Comparison of ENCODE assay signal across 26 cellular contexts in the genomic region with DNA sequence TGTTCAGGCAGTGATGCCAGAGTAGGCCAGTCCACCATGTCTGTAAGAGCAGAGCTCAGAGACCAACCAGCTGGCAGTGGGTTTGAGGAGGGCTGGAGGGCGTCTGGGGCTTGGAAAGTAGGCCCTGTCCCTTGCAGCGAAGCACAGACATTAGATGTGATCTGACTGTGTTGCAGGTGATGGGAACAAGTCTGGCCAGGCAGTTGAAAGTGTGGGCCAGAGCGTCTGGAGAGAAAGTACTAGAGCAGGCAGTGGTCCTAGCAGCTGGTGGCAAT. TPM values are rescaled to one million over a fixed set of nuclear protein-coding genes. Genes with fewer than 3 reads are reported as not detected.
"Had no signal": no experiment of that assay in that cellular context is flagged by ENCODE, and none has a peak within 500 bp of the region (broad histone marks: within the 10 kb centered on the region; RNA-seq: fewer than 3 reads in every experiment).

No MANE protein-coding gene starts in this region.

- H3K27me3 Mint-ChIP-seq: activated B cell treated with CpG ODN at 0.5 μM for 24 hours, T-helper 17 cell had no signal

- H3K4me3 ChIP-seq: cardiac muscle cell, smooth muscle cell, tibial artery had no signal

- FAIRE-seq: islet of Langerhans had no signal

- H3K27ac Mint-ChIP-seq: activated B cell treated with CpG ODN at 0.5 μM for 24 hours; activated CD4-positive, alpha-beta memory T cell treated with anti-CD3 and anti-CD28 coated beads, Interleukin-2, amount 10 ng/mL, durations not matched to agents 7 days and 5 days; activated naive CD4-positive, alpha-beta T cell treated with anti-CD3 and anti-CD28 coated beads for 36 hours; activated naive CD8-positive, alpha-beta T cell treated with anti-CD3 and anti-CD28 coated beads, Interleukin-2, amount 10 ng/mL, durations not matched to agents 7 days and 5 days; activated T-cell treated with anti-CD3 and anti-CD28 coated beads, Interleukin-2, amount 50 U/mL, for 72 hours; T-helper 17 cell had no signal

- H3K27ac ChIP-seq: cardiac muscle cell, tibial artery had no signal

- H3K4me1 ChIP-seq: tibial artery had no signal

- H3K36me3 Mint-ChIP-seq: activated naive CD8-positive, alpha-beta T cell treated with anti-CD3 and anti-CD28 coated beads, Interleukin-2, amount 10 ng/mL, durations not matched to agents 7 days and 5 days had no signal

- H3K27me3 ChIP-seq: cardiac muscle cell, tibial artery had no signal

- ATAC-seq: activated T-cell treated with anti-CD3 and anti-CD28 coated beads, Interleukin-2, amount 50 U/mL, for 72 hours; left cardiac atrium; sciatic nerve; T-helper 17 cell had no signal

- H3K9me3 Mint-ChIP-seq: activated B cell treated with CpG ODN at 0.5 μM for 24 hours; activated CD4-positive, alpha-beta memory T cell treated with anti-CD3 and anti-CD28 coated beads, Interleukin-2, amount 10 ng/mL, durations not matched to agents 7 days and 5 days; activated naive CD8-positive, alpha-beta T cell treated with anti-CD3 and anti-CD28 coated beads, Interleukin-2, amount 10 ng/mL, durations not matched to agents 7 days and 5 days; activated T-cell treated with anti-CD3 and anti-CD28 coated beads, Interleukin-2, amount 50 U/mL, for 72 hours; neural crest cell had no signal

- H3K4me3 Mint-ChIP-seq: activated B cell treated with CpG ODN at 0.5 μM for 24 hours; activated CD4-positive, alpha-beta memory T cell treated with anti-CD3 and anti-CD28 coated beads, Interleukin-2, amount 10 ng/mL, durations not matched to agents 7 days and 5 days; activated naive CD4-positive, alpha-beta T cell treated with anti-CD3 and anti-CD28 coated beads for 36 hours; activated naive CD8-positive, alpha-beta T cell treated with anti-CD3 and anti-CD28 coated beads, Interleukin-2, amount 10 ng/mL, durations not matched to agents 7 days and 5 days; activated T-cell treated with anti-CD3 and anti-CD28 coated beads, Interleukin-2, amount 50 U/mL, for 72 hours; neural crest cell; T-helper 17 cell had no signal

- H3K4me1 Mint-ChIP-seq: T-helper 17 cell had no signal

- DNase-seq: activated B cell treated with CpG ODN at 0.5 μM for 24 hours; activated CD4-positive, alpha-beta memory T cell treated with anti-CD3 and anti-CD28 coated beads, Interleukin-2, amount 10 ng/mL, durations not matched to agents 7 days and 5 days; activated CD4-positive, alpha-beta T cell treated with anti-CD3 and anti-CD28 coated beads for 48 hours; activated effector memory CD4-positive, alpha-beta T cell treated with Interleukin-2 at 50 U/mL for 16 hours; activated naive CD4-positive, alpha-beta T cell treated with anti-CD3 and anti-CD28 coated beads for 36 hours; activated naive CD8-positive, alpha-beta T cell treated with anti-CD3 and anti-CD28 coated beads, Interleukin-2, amount 10 ng/mL, durations not matched to agents 7 days and 5 days; activated T-cell treated with anti-CD3 and anti-CD28 coated beads, Interleukin-2, amount 50 U/mL, for 72 hours; amygdala; effector CD4-positive, alpha-beta T cell; erythroblast; foreskin melanocyte; hypothalamus; left cardiac atrium; mesenchymal stem cell; posterior cingulate gyrus; stimulated activated CD4-positive, alpha-beta T cell treated with anti-CD3 and anti-CD28 coated beads, Interleukin-2, amount 100 ng/mL, for 48 hours; stimulated activated CD8-positive, alpha-beta memory T cell treated with anti-CD3 and anti-CD28 coated beads, Interleukin-4, amount 100 ng/mL, for 48 hours; stimulated activated naive CD4-positive, alpha-beta T cell; SW 1271; T-helper 17 cell; tibial artery had no signal

- H3K36me3 ChIP-seq: cardiac muscle cell, tibial artery had no signal

- H3K9me3 ChIP-seq: tibial artery had no signal

RNA-seq across cellular contexts. Expression of a gene that starts 53.3 kb away (rescaled TPM):
- total RNA-seq: activated naive CD4-positive, alpha-beta T cell treated with anti-CD3 and anti-CD28 coated beads for 36 hours had no signal
